In the genomic region with DNA sequence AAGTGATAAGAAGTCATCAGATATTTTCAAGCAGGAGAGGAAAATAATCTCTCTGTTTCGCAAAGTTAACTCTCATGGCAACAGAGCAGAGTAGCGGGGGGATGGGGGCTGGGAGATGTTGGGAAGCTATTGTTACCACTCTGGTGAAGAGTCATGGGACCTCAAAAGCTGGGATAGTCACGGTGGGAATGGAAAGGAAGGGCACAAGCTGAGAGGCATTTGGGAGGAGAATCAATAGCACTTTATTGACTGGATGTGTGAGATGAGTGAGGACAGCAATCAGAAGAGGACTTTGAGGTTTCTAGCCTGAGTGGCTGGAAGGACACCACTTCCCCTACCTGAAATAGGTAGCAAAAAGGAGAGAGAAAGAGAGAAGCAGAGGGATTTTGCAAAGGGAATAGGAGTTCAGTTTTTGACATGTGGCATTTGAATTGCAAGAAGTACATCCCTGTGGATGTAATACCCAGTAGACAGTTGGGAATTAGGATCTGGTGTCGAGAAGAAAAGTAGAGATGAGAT, we compare ENCODE assay signal across 8 cellular contexts. TPM values are rescaled to one million over a fixed set of nuclear protein-coding genes. Genes with fewer than 3 reads are reported as not detected.
DNase-seq lines count a peak whose midpoint lies in the region; ATAC-seq and TF ChIP-seq lines count a peak whose summit lies in the region.

No MANE protein-coding gene starts in this region.

- WGBS in psoas muscle, 3 donors: 10 to 12% (median 11%) methylated on average over 4 of the region's 4 CpGs

- H3K4me1 ChIP-seq in PC-3 (ENCODE audit: insufficient read depth, low read length): peaks cover 37% of the 10 kb centered on the region
- H3K4me1 ChIP-seq in psoas muscle: peaks cover 44% of the 10 kb centered on the region

- no peaks in the 10 kb centered on the region for H3K9me3 ChIP-seq in PC-3 (ENCODE audit: low read length)
- H3K9me3 ChIP-seq in psoas muscle: no peaks in the 10 kb centered on the region

- H2AFZ ChIP-seq in PC-3 (ENCODE audit: low read length): peak overlapping the region; percentile 33

- H3K9ac ChIP-seq in PC-3 (ENCODE audit: low read length): peak overlapping the region; percentile 100

- CTCF ChIA-PET in PC-3 (lab: Charles Lee): interaction anchor here (0.5 kb wide), 1 partner anchor 59 kb away, joined by 3 read pairs; no protein-coding TSS in a partner anchor

- ATAC-seq in PC-3: no peak
- ATAC-seq in psoas muscle: no peak
- ATAC-seq in HG03460 (IDR thresholded peaks at IDR 0.05; ENCODE audit: unreplicated experiment): no peak

- no peaks in the 10 kb centered on the region for H3K27me3 ChIP-seq in PC-3 (ENCODE audit: low read length)
- H3K27me3 ChIP-seq in psoas muscle (ENCODE audit: insufficient read depth in 3 of 3, low read length in 2 of 3): no peaks in the 10 kb centered on the region

- DNase-seq in EL: peak; percentile 4
- no peak for DNase-seq in PC-3
- DNase-seq in fibroblast of villous mesenchyme (ENCODE audit: low read depth): no peak
- DNase-seq in psoas muscle: no peak
- DNase-seq in HCEC 1CT: no peak
- DNase-seq in mesenteric fat pad (ENCODE audit: low spot score): no peak
- no peak for DNase-seq in putamen (ENCODE audit: low spot score)

- intact Hi-C loops in PC-3 (cut with micrococcal nuclease): loop anchor here (1.0 to 5.0 kb wide), 3 partner anchors 27 to 87 kb away; a partner anchor contains a TSS
- intact Hi-C loops in psoas muscle (cut with DNase I): loop anchor here (2.0 to 5.0 kb wide), 3 partner anchors 33 to 58 kb away; no protein-coding TSS in a partner anchor

- H3K36me3 ChIP-seq in PC-3 (ENCODE audit: low read depth, low read length): no peaks in the 10 kb centered on the region
- no peaks in the 10 kb centered on the region for H3K36me3 ChIP-seq in psoas muscle (ENCODE audit: insufficient read depth in 1 of 2, low read depth in 1 of 2)

- H4K20me1 ChIP-seq in PC-3 (ENCODE audit: low read length): no peaks in the 10 kb centered on the region

- H3K27ac ChIP-seq in PC-3 (ENCODE audit: low read length): peak overlapping the region; percentile 100
- H3K27ac ChIP-seq in psoas muscle: peak overlapping the region; percentile 94

- H3K4me2 ChIP-seq in PC-3 (ENCODE audit: low read length): peak overlapping the region; percentile 100

- POLR2A ChIA-PET in PC-3 (lab: Charles Lee; ENCODE audit: unreplicated experiment): interaction anchor here (0.7 to 2.1 kb wide), 2 partner anchors 28 to 64 kb away, joined by 4 to 31 read pairs; a partner anchor contains a TSS

- no peak for TF ChIP-seq CTCF in PC-3 (conservative IDR thresholded peaks at IDR 0.05; ENCODE audit: low read depth, low read length)
- TF ChIP-seq CTCF in fibroblast of villous mesenchyme (IDR thresholded peaks at IDR 0.05; ENCODE audit: insufficient read depth, low read depth, low read length): no peak
- TF ChIP-seq CTCF in psoas muscle (IDR thresholded peaks at IDR 0.05): no peak

- peaks cover 22% of the 10 kb centered on the region for H3K79me2 ChIP-seq in PC-3 (ENCODE audit: low read length)

- peaks cover 5% of the 10 kb centered on the region for H3F3A ChIP-seq in PC-3 (ENCODE audit: low read length, unreplicated experiment)

- no peaks in the 10 kb centered on the region for H3K9me2 ChIP-seq in PC-3 (replicated peaks; ENCODE audit: low read length)

- H3K4me3 ChIP-seq in PC-3 (ENCODE audit: low read length) (peak overlapping the region; percentile 92), fibroblast of villous mesenchyme (ENCODE audit: low read depth, low read length) (peak overlapping the region; percentile 72), psoas muscle (peak overlapping the region; percentile 69)

- no TSS peak for BruUV-seq in PC-3 (replicated peaks; lab: Mats Ljungman, UMichigan)

RNA-seq across cellular contexts. Expression of a gene that starts 27.2 kb away (rescaled TPM):
- total RNA-seq in PC-3 (2014; rRNA removed): 116 and 121 TPM in 2 replicates
- total RNA-seq in fibroblast of villous mesenchyme: 819 and 937 TPM in 2 replicates
- total RNA-seq in psoas muscle: 10 to 100 TPM in 3 of 4 donors, 1 to 10 TPM in 1; 2.3 to 18.4 (median 12.8) TPM
- 1 to 10 TPM; 1.1 to 9.5 (median 2.1) TPM for polyA plus RNA-seq in psoas muscle
- 1,693 TPM for total RNA-seq in mesenteric fat pad

RNA-seq across cellular contexts. Expression of a gene that starts 44.2 kb away (rescaled TPM):
- not detected in 2 replicates for total RNA-seq in PC-3 (2014; rRNA removed)
- not detected in 2 replicates for total RNA-seq in fibroblast of villous mesenchyme
- not detected for total RNA-seq in psoas muscle
- not detected for polyA plus RNA-seq in psoas muscle
- total RNA-seq in mesenteric fat pad: 0.39 TPM
